11 cellular contexts compared by ENCODE assay signal in genomic region chr2:26769501-26769850, GRCh38. TPM values are rescaled to one million over a fixed set of nuclear protein-coding genes. Genes with fewer than 3 reads are reported as not detected.
DNase-seq lines count a peak whose midpoint lies in the region; ATAC-seq and TF ChIP-seq lines count a peak whose summit lies in the region.
"Had no signal": no experiment of that assay in that cellular context is flagged by ENCODE, and none has a peak within 500 bp of the region (broad histone marks: within the 10 kb centered on the region; RNA-seq: fewer than 3 reads in every experiment).

No MANE protein-coding gene starts in this region.

- intact Hi-C loops in colonic mucosa (cut with DNase I): no loop called here
- intact Hi-C loops in natural killer cell (cut with micrococcal nuclease): no loop called here
- intact Hi-C loops in posterior cingulate gyrus (cut with DNase I): loop anchor here (1.0 to 10.0 kb wide), 2 partner anchors 42 to 175 kb away; no protein-coding TSS in a partner anchor

- H3K9me3 Mint-ChIP-seq in activated T-cell treated with anti-CD3 and anti-CD28 coated beads, Interleukin-2, amount 50 U/mL, for 24 hours: no peaks in the 10 kb centered on the region
- H3K9me3 Mint-ChIP-seq in natural killer cell: no peaks in the 10 kb centered on the region
- H3K9me3 Mint-ChIP-seq: T-helper 2 cell treated with Interferon-gamma antibody and Interleukin-4, amounts not matched to agents 5 μg/mL and 100 μg/mL, for 36 hours had no signal

- no peak overlapping the region for H3K4me3 ChIP-seq in colonic mucosa
- H3K4me3 ChIP-seq in urinary bladder (ENCODE audit: low read depth, low read length): no peak overlapping the region

- DNase-seq in activated T-cell treated with anti-CD3 and anti-CD28 coated beads, Interleukin-2, amount 50 U/mL, for 24 hours: no peak
- no peak for DNase-seq in activated T-cell treated with anti-CD3 and anti-CD28 coated beads, Interleukin-2, amount 50 U/mL, for 1 hour
- no peak for DNase-seq in colonic mucosa
- DNase-seq in natural killer cell: no peak
- DNase-seq in NCI-H774 (lab: John Stamatoyannopoulos, UW): no peak
- no peak for DNase-seq in posterior cingulate gyrus
- DNase-seq in superior temporal gyrus (ENCODE audit: extremely low spot score): no peak
- DNase-seq: NCI-H510A had no signal

- 42% methylated on average over 4 of the region's 4 CpGs for WGBS in urinary bladder

- peaks cover 42% of the 10 kb centered on the region for H3K36me3 Mint-ChIP-seq in activated T-cell treated with anti-CD3 and anti-CD28 coated beads, Interleukin-2, amount 50 U/mL, for 24 hours (ENCODE audit: low read depth)
- H3K36me3 Mint-ChIP-seq in natural killer cell: no peaks in the 10 kb centered on the region

- no peak for ATAC-seq in natural killer cell

- TF ChIP-seq CTCF in colonic mucosa (IDR thresholded peaks at IDR 0.05) (no peak), natural killer cell (IDR thresholded peaks at IDR 0.05) (no peak)

- no peaks in the 10 kb centered on the region for H3K27me3 ChIP-seq in colonic mucosa

- H3K4me1 Mint-ChIP-seq in activated T-cell treated with anti-CD3 and anti-CD28 coated beads, Interleukin-2, amount 50 U/mL, for 24 hours (ENCODE audit: low read depth): peaks cover 72% of the 10 kb centered on the region
- peaks cover 47 to 73% of the 10 kb centered on the region in 2 donors for H3K4me1 Mint-ChIP-seq in natural killer cell

- no peak overlapping the region for H3K9ac ChIP-seq in colonic mucosa (ENCODE audit: low read depth in 2 of 2, low read length in 2 of 2)
- H3K9ac ChIP-seq: KMS-11 had no signal

- H3K9me3 ChIP-seq in colonic mucosa: no peaks in the 10 kb centered on the region

- H3K36me3 ChIP-seq in colonic mucosa (no peaks in the 10 kb centered on the region), urinary bladder (ENCODE audit: insufficient read depth) (no peaks in the 10 kb centered on the region)

- H3K27me3 Mint-ChIP-seq in activated T-cell treated with anti-CD3 and anti-CD28 coated beads, Interleukin-2, amount 50 U/mL, for 24 hours: no peaks in the 10 kb centered on the region
- H3K27me3 Mint-ChIP-seq in natural killer cell (ENCODE audit: low read depth in 2 of 2): no peaks in the 10 kb centered on the region

- peak overlapping the region; percentile 69 for H3K27ac Mint-ChIP-seq in activated T-cell treated with anti-CD3 and anti-CD28 coated beads, Interleukin-2, amount 50 U/mL, for 24 hours
- peak overlapping the region; percentile 91 to 93 for H3K27ac Mint-ChIP-seq in natural killer cell
- H3K27ac Mint-ChIP-seq: T-helper 2 cell treated with Interferon-gamma antibody and Interleukin-4, amounts not matched to agents 5 μg/mL and 100 μg/mL, for 36 hours had no signal

- no peak overlapping the region for H3K4me3 Mint-ChIP-seq in activated T-cell treated with anti-CD3 and anti-CD28 coated beads, Interleukin-2, amount 50 U/mL, for 24 hours
- peak overlapping the region; percentile 58 for H3K4me3 Mint-ChIP-seq in natural killer cell

- H3K4me1 ChIP-seq in colonic mucosa: peaks cover 29% of the 10 kb centered on the region
- no peaks in the 10 kb centered on the region for H3K4me1 ChIP-seq in urinary bladder (ENCODE audit: insufficient read depth)

- H3K27ac ChIP-seq in colonic mucosa (peak overlapping the region; percentile 49), urinary bladder (ENCODE audit: low read depth) (peak overlapping the region; percentile 40)
- H3K27ac ChIP-seq: KMS-11 had no signal

RNA-seq across cellular contexts. Expression of gene SLC35F6, which starts 5.4 kb away (rescaled TPM):
- total RNA-seq in colonic mucosa (10 to 100 TPM; 24.8 to 29.1 TPM), natural killer cell (10 to 100 TPM; 30.0 to 35.6 (median 30.4) TPM), urinary bladder (12.4 TPM)
- polyA plus RNA-seq in urinary bladder: 18.8 TPM

RNA-seq across cellular contexts. Expression of gene CENPA, which starts 16.4 kb away (rescaled TPM):
- total RNA-seq in colonic mucosa: 10 to 100 TPM in 1 of 2 donors, 1 to 10 TPM in 1; 6.5 to 22.7 TPM
- total RNA-seq in natural killer cell: under 1 TPM; 0.38 to 0.52 (median 0.50) TPM
- total RNA-seq in urinary bladder: 6.1 TPM
- 0.53 TPM for polyA plus RNA-seq in urinary bladder
